ENCODE assay signal across 17 cellular contexts in genomic region chr5:96851312-96852062, GRCh38.
DNase-seq lines count a peak whose midpoint lies in the region; TF ChIP-seq lines count a peak whose summit lies in the region.
"Had no signal": no experiment of that assay in that cellular context is flagged by ENCODE, and none has a peak within 500 bp of the region (broad histone marks: within the 10 kb centered on the region; RNA-seq: fewer than 3 reads in every experiment).

No MANE protein-coding gene starts in this region.

- H3K27ac Mint-ChIP-seq in nephron: peak overlapping the region in 2 of 3 experiments; percentile 0 to 23
- no peak overlapping the region for H3K27ac Mint-ChIP-seq in activated naive CD4-positive, alpha-beta T cell treated with anti-CD3 and anti-CD28 coated beads, Interleukin-2, amount 10 ng/mL, durations not matched to agents 7 days and 5 days

- no peak for DNase-seq in adipocyte (ENCODE audit: low read depth)
- DNase-seq in stromal cell of bone marrow (ENCODE audit: low read depth): peak; percentile 25
- DNase-seq in NCI-H345 treated with DMSO at 0.1 percent for 48 hours (lab: John Stamatoyannopoulos, UW; ENCODE audit: unreplicated experiment): no peak
- no peak for DNase-seq in activated naive CD4-positive, alpha-beta T cell treated with anti-CD3 and anti-CD28 coated beads, Interleukin-2, amount 10 ng/mL, durations not matched to agents 7 days and 5 days
- DNase-seq in MV-4-11 (lab: John Stamatoyannopoulos, UW): no peak
- DNase-seq: DMS153; KG1; MG63; NCI-H1105; NCI-H187 treated with DMSO at 0.1 percent for 48 hours; NCI-H2227 treated with DMSO at 0.1 percent for 48 hours; NCI-H526; NK-92 treated with Interleukin-12 subunit alpha and Interleukin-12 subunit beta, amount 100 ng/mL, for 24 hours; OCI-M1 had no signal

- TF ChIP-seq CTCF in Loucy (conservative IDR thresholded peaks at IDR 0.05; ENCODE audit: low read length) (no peak), nephron (IDR thresholded peaks at IDR 0.05; ENCODE audit: unreplicated experiment in 3 of 3) (no peak)

- CTCF ChIA-PET in activated naive CD4-positive, alpha-beta T cell treated with anti-CD3 and anti-CD28 coated beads, Interleukin-2, amount 10 ng/mL, durations not matched to agents 7 days and 5 days (lab: Charles Lee): no interaction called here

- H3K4me3 Mint-ChIP-seq in nephron: no peak overlapping the region
- no peak overlapping the region for H3K4me3 Mint-ChIP-seq in activated naive CD4-positive, alpha-beta T cell treated with anti-CD3 and anti-CD28 coated beads, Interleukin-2, amount 10 ng/mL, durations not matched to agents 7 days and 5 days

- no peaks in the 10 kb centered on the region for H3F3A ChIP-seq in Loucy (ENCODE audit: low read depth)

- H3K9me3 Mint-ChIP-seq in nephron: peaks cover 20% of the 10 kb centered on the region
- peaks cover 3% of the 10 kb centered on the region for H3K9me3 Mint-ChIP-seq in activated naive CD4-positive, alpha-beta T cell treated with anti-CD3 and anti-CD28 coated beads, Interleukin-2, amount 10 ng/mL, durations not matched to agents 7 days and 5 days

- no peak overlapping the region for H3K4me2 ChIP-seq in Loucy (ENCODE audit: low read depth, low read length, poor library complexity, severe bottlenecking)
- H3K4me2 ChIP-seq: BLaER1 treated with 17β-estradiol and CSF1 and Interleukin-3, amounts not matched to agents 10 nM and 100 nM had no signal

- H3K4me1 ChIP-seq in Loucy (ENCODE audit: insufficient read depth, low read length, poor library complexity, severe bottlenecking) (peaks cover 32% of the 10 kb centered on the region), adipocyte (ENCODE audit: control insufficient read depth, insufficient read depth, low read length) (peaks cover 50% of the 10 kb centered on the region)
- H3K4me1 ChIP-seq: BLaER1 treated with 17β-estradiol and CSF1 and Interleukin-3, amounts not matched to agents 10 nM and 100 nM had no signal

- H3K4me1 Mint-ChIP-seq in nephron: peaks cover 13% of the 10 kb centered on the region
- no peaks in the 10 kb centered on the region for H3K4me1 Mint-ChIP-seq in activated naive CD4-positive, alpha-beta T cell treated with anti-CD3 and anti-CD28 coated beads, Interleukin-2, amount 10 ng/mL, durations not matched to agents 7 days and 5 days

- peak overlapping the region; percentile 19; the same call in 1 of the 2 replicates for H2AFZ ChIP-seq in Loucy (ENCODE audit: low read length)

- no peaks in the 10 kb centered on the region for H4K20me1 ChIP-seq in Loucy (ENCODE audit: insufficient read depth, low read length, poor library complexity, severe bottlenecking)
- H4K20me1 ChIP-seq: BLaER1 treated with 17β-estradiol and CSF1 and Interleukin-3, amounts not matched to agents 10 nM and 100 nM had no signal

- no peaks in the 10 kb centered on the region for H3K79me2 ChIP-seq in Loucy (ENCODE audit: insufficient read depth, low read length)

- H3K4me3 ChIP-seq in Loucy (ENCODE audit: low read length, poor library complexity, severe bottlenecking) (no peak overlapping the region), adipocyte (ENCODE audit: low read length) (no peak overlapping the region)
- H3K4me3 ChIP-seq: BLaER1 treated with 17β-estradiol and CSF1 and Interleukin-3, amounts not matched to agents 10 nM and 100 nM; MG63 had no signal

- no peaks in the 10 kb centered on the region for H3K9me2 ChIP-seq in Loucy (replicated peaks; ENCODE audit: low read depth, low read length)

- peaks cover 3% of the 10 kb centered on the region for H3K36me3 Mint-ChIP-seq in nephron (ENCODE audit: low read depth)
- H3K36me3 Mint-ChIP-seq in activated naive CD4-positive, alpha-beta T cell treated with anti-CD3 and anti-CD28 coated beads, Interleukin-2, amount 10 ng/mL, durations not matched to agents 7 days and 5 days: no peaks in the 10 kb centered on the region

- no peaks in the 10 kb centered on the region for H3K27me3 ChIP-seq in Loucy (ENCODE audit: insufficient read depth, low read length, poor library complexity, severe bottlenecking)
- H3K27me3 ChIP-seq in adipocyte (replicated peaks; ENCODE audit: control insufficient read depth, insufficient read depth, low read length): no peaks in the 10 kb centered on the region
- H3K27me3 ChIP-seq: BLaER1 treated with 17β-estradiol and CSF1 and Interleukin-3, amounts not matched to agents 10 nM and 100 nM; MG63 had no signal

- H3K36me3 ChIP-seq in Loucy (ENCODE audit: insufficient read depth, low read length) (no peaks in the 10 kb centered on the region), adipocyte (ENCODE audit: control insufficient read depth, insufficient read depth, low read length, severe bottlenecking) (no peaks in the 10 kb centered on the region)
- H3K36me3 ChIP-seq: BLaER1 treated with 17β-estradiol and CSF1 and Interleukin-3, amounts not matched to agents 10 nM and 100 nM; MG63 had no signal

- H3K9me3 ChIP-seq in Loucy (ENCODE audit: insufficient read depth, low read depth, low read length) (no peaks in the 10 kb centered on the region; the same call in 1 of the 2 replicates), adipocyte (ENCODE audit: control insufficient read depth, low read length) (peaks cover 7% of the 10 kb centered on the region)

- peaks cover 4% of the 10 kb centered on the region for H3K27me3 Mint-ChIP-seq in nephron (ENCODE audit: low read depth)
- peaks cover 9% of the 10 kb centered on the region for H3K27me3 Mint-ChIP-seq in activated naive CD4-positive, alpha-beta T cell treated with anti-CD3 and anti-CD28 coated beads, Interleukin-2, amount 10 ng/mL, durations not matched to agents 7 days and 5 days

- no peak overlapping the region for H3K9ac ChIP-seq in Loucy (ENCODE audit: low read depth, low read length, poor library complexity, severe bottlenecking)
- H3K9ac ChIP-seq in adipocyte (ENCODE audit: low read length): peak overlapping the region; percentile 1
- H3K9ac ChIP-seq: BLaER1 treated with 17β-estradiol and CSF1 and Interleukin-3, amounts not matched to agents 10 nM and 100 nM had no signal
